12 cellular contexts compared by ENCODE assay signal in the genomic region with DNA sequence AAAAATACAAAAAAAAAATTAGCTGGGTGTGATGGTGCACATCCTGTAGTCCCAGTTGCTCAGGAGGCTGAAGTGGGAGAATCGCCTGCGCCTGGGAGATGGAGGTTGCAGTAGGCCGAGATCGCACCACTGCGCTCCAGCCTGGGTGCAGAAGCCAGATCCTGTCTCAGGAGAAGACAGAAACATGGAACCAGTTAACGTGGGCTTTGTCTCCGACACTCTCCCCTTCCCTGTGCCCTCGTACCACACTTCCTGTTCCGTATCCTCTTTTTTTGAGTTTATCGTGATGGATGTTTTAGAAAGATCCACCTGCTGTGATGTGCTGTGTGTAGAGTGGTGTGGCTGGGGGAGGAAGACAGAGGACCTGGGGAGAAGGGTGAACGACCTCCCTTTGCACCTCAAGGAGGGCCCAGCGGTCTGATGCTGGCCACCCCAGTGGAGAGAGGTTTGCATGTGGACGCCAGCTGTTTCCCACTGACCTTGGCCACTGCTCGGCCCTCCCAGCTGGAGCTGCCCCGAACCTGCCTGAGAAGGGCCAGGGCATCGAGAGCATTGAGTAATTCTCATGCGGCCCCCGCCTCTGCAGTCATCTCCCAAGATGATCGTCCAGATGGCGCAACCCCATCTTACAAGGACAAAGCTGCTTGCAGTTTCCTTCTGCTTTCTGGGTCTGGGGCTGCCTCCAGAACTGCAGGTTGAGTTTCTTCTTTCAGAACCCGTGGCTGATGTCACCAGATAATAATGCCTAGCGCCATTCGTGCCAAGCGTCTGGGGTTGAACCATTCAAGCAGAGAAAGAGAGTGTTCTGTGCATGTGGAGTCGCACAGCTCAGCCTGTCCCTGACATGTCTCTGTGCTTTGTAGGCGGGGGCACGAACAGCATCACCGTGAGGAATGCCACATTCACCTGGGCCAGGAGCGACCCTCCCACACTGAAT.
DNase-seq lines count a peak whose midpoint lies in the region; ATAC-seq and TF ChIP-seq lines count a peak whose summit lies in the region.
"Had no signal": no experiment of that assay in that cellular context is flagged by ENCODE, and none has a peak within 500 bp of the region (broad histone marks: within the 10 kb centered on the region; RNA-seq: fewer than 3 reads in every experiment).

No MANE protein-coding gene starts in this region.

- H3K9me3 ChIP-seq in CD4-positive, CD25-positive, alpha-beta regulatory T cell (ENCODE audit: control insufficient read depth in 2 of 2, low read length in 2 of 2), result no peaks in the 10 kb centered on the region
- no peaks in the 10 kb centered on the region for H3K9me3 ChIP-seq in cardiac muscle cell (ENCODE audit: low read depth)

- TF ChIP-seq CTCF in cardiac muscle cell (IDR thresholded peaks at IDR 0.05; ENCODE audit: low read depth, low read length), result no peak

- H3K4me1 ChIP-seq in CD4-positive, CD25-positive, alpha-beta regulatory T cell (ENCODE audit: control insufficient read depth, insufficient read depth, low read length, poor library complexity, severe bottlenecking), result no peaks in the 10 kb centered on the region
- H3K4me1 ChIP-seq in cardiac muscle cell (ENCODE audit: low read depth), result peaks cover 12% of the 10 kb centered on the region

- no peak overlapping the region for H3K27ac ChIP-seq in CD4-positive, CD25-positive, alpha-beta regulatory T cell (ENCODE audit: insufficient read depth, low read length, poor library complexity, severe bottlenecking)
- peak overlapping the region; percentile 97 for H3K27ac ChIP-seq in cardiac muscle cell

- H3K4me3 Mint-ChIP-seq in CD4-positive, CD25-positive, alpha-beta regulatory T cell, result peak overlapping the region in 1 of 4 donors; percentile 19
- H3K4me3 Mint-ChIP-seq: activated naive CD4-positive, alpha-beta T cell treated with anti-CD3 and anti-CD28 coated beads, Interleukin-2, amount 50 U/mL, for 24 hours had no signal

- DNase-seq in CD4-positive, CD25-positive, alpha-beta regulatory T cell, result no peak
- DNase-seq in SKM-1 (lab: John Stamatoyannopoulos, UW; ENCODE audit: unreplicated experiment), result peak; percentile 91
- DNase-seq in cardiac muscle cell (ENCODE audit: low read depth in 1 of 2, low spot score in 1 of 2), result peak in 1 of 2 donors; percentile 43
- DNase-seq in pons (ENCODE audit: low spot score), result peak; percentile 56
- no peak for DNase-seq in SW 1271 (lab: John Stamatoyannopoulos, UW)
- DNase-seq in GM19240 (ENCODE audit: insufficient read length, low spot score), result no peak
- DNase-seq: SHP77; stimulated activated CD4-positive, alpha-beta T cell treated with anti-CD3 and anti-CD28 coated beads, Interleukin-4, amount 100 ng/mL, for 1 hour had no signal

- H3K27ac Mint-ChIP-seq in CD4-positive, CD25-positive, alpha-beta regulatory T cell, result peak overlapping the region in 2 of 3 donors; percentile 42 to 87
- H3K27ac Mint-ChIP-seq: activated naive CD4-positive, alpha-beta T cell treated with anti-CD3 and anti-CD28 coated beads, Interleukin-2, amount 50 U/mL, for 24 hours had no signal

- H3K36me3 Mint-ChIP-seq in CD4-positive, CD25-positive, alpha-beta regulatory T cell, result peaks cover 34% of the 10 kb centered on the region

- peaks cover 0 to 12% (median 6%) of the 10 kb centered on the region in 4 donors for H3K4me1 Mint-ChIP-seq in CD4-positive, CD25-positive, alpha-beta regulatory T cell
- H3K4me1 Mint-ChIP-seq: activated naive CD4-positive, alpha-beta T cell treated with anti-CD3 and anti-CD28 coated beads, Interleukin-2, amount 50 U/mL, for 24 hours had no signal

- no peak for ATAC-seq in CD4-positive, CD25-positive, alpha-beta regulatory T cell (ENCODE audit: low read depth in 2 of 2)
- ATAC-seq in HG02759 (IDR thresholded peaks at IDR 0.05; ENCODE audit: unreplicated experiment), result no peak
- no peak for ATAC-seq in activated CD4-positive, CD25-positive, alpha-beta regulatory T cell treated with anti-CD3 and anti-CD28 coated beads, Interleukin-2, amount 50 U/mL, for 24 hours

- H3K36me3 ChIP-seq in CD4-positive, CD25-positive, alpha-beta regulatory T cell (ENCODE audit: control insufficient read depth, insufficient read depth, low read length), result peaks cover 81% of the 10 kb centered on the region
- H3K36me3 ChIP-seq in cardiac muscle cell, result no peaks in the 10 kb centered on the region

- H3K4me3 ChIP-seq in CD4-positive, CD25-positive, alpha-beta regulatory T cell (ENCODE audit: low read depth, low read length), result no peak overlapping the region
- H3K4me3 ChIP-seq in cardiac muscle cell, result no peak overlapping the region

- no peaks in the 10 kb centered on the region for H3K9me3 Mint-ChIP-seq in CD4-positive, CD25-positive, alpha-beta regulatory T cell
- H3K9me3 Mint-ChIP-seq: activated naive CD4-positive, alpha-beta T cell treated with anti-CD3 and anti-CD28 coated beads, Interleukin-2, amount 50 U/mL, for 24 hours; IgD-negative memory B cell had no signal

- no peaks in the 10 kb centered on the region for H3K27me3 ChIP-seq in CD4-positive, CD25-positive, alpha-beta regulatory T cell (ENCODE audit: control insufficient read depth, insufficient read depth, low read length)
- H3K27me3 ChIP-seq in cardiac muscle cell, result no peaks in the 10 kb centered on the region

- no peaks in the 10 kb centered on the region for H3K27me3 Mint-ChIP-seq in CD4-positive, CD25-positive, alpha-beta regulatory T cell
- H3K27me3 Mint-ChIP-seq: activated naive CD4-positive, alpha-beta T cell treated with anti-CD3 and anti-CD28 coated beads, Interleukin-2, amount 50 U/mL, for 24 hours; IgD-negative memory B cell had no signal

Comparison
In these comparisons a context has a peak if more than half of its experiments do, and no peak if none do; other contexts are left out.
1. DNase-seq: peak in SKM-1 (single experiment) and pons (single experiment); none in CD4-positive, CD25-positive, alpha-beta regulatory T cell (0 of 3), SW 1271 (0 of 2) and GM19240 (single experiment).